ENCODE assay signal across 17 cellular contexts in the genomic region with DNA sequence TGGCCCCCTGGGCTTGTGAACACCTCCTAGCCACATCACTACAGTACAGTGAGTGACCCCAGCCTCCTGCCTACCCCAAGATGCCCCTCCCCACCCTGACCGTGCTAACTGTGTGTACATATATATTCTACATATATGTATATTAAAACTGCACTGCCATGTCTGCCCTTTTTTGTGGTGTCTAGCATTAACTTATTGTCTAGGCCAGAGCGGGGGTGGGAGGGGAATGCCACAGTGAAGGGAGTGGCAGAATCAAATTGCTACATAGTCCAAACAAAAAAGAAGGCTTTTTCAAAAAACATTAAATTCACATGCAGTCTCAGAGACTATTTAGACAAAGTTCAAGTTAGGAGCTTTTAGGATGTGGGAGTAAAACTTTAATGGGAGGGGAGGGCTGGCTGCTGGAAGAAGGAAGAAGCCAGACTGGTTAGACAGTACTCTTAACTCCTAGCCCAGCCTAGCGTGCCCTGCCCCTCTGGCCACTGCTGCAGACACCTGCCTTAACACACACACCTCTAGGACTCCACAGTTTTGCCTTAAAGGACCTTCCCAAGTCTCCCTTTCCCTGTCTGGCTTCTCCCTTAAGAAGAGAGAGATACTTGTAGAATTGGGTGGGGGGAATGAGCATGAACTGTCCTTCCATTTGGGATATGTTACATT. TPM values are rescaled to one million over a fixed set of nuclear protein-coding genes. Genes with fewer than 3 reads are reported as not detected.
DNase-seq lines count a peak whose midpoint lies in the region; ATAC-seq and TF ChIP-seq lines count a peak whose summit lies in the region.
"Had no signal": no experiment of that assay in that cellular context is flagged by ENCODE, and none has a peak within 500 bp of the region (broad histone marks: within the 10 kb centered on the region; RNA-seq: fewer than 3 reads in every experiment).

No MANE protein-coding gene starts in this region.

- peak overlapping the region in 2 of 3 donors; percentile 67 to 83 for H3K27ac Mint-ChIP-seq in CD4-positive, CD25-positive, alpha-beta regulatory T cell
- H3K27ac Mint-ChIP-seq in IgD-negative memory B cell (peak overlapping the region in 2 of 3 donors; percentile 29 to 88), nephron (peak overlapping the region; percentile 70 to 84 (median 81))

- TF ChIP-seq EP300 in tibial nerve (IDR thresholded peaks at IDR 0.05) = no peak

- peaks cover 78% of the 10 kb centered on the region for H3K36me3 ChIP-seq in CD4-positive, CD25-positive, alpha-beta regulatory T cell (ENCODE audit: control insufficient read depth, insufficient read depth, low read length)
- peaks cover 12% of the 10 kb centered on the region for H3K36me3 ChIP-seq in colonic mucosa
- H3K36me3 ChIP-seq in tibial nerve = peaks cover 0 to 94% (median 18%) of the 10 kb centered on the region in 3 donors

- H3K36me3 Mint-ChIP-seq in CD4-positive, CD25-positive, alpha-beta regulatory T cell = peaks cover 46% of the 10 kb centered on the region
- H3K36me3 Mint-ChIP-seq in IgD-negative memory B cell (peaks cover 4% of the 10 kb centered on the region), nephron (ENCODE audit: low read depth) (peaks cover 85% of the 10 kb centered on the region)

- no peaks in the 10 kb centered on the region for H3K4me1 ChIP-seq in CD4-positive, CD25-positive, alpha-beta regulatory T cell (ENCODE audit: control insufficient read depth, insufficient read depth, low read length, poor library complexity, severe bottlenecking)
- H3K4me1 ChIP-seq in colonic mucosa (no peaks in the 10 kb centered on the region), tibial nerve (peaks cover 3 to 73% (median 25%) of the 10 kb centered on the region in 4 donors)

- peaks cover 0 to 16% (median 6%) of the 10 kb centered on the region in 4 donors for H3K4me1 Mint-ChIP-seq in CD4-positive, CD25-positive, alpha-beta regulatory T cell
- H3K4me1 Mint-ChIP-seq in IgD-negative memory B cell (peaks cover 0 to 6% (median 5%) of the 10 kb centered on the region in 3 donors), nephron (peaks cover 45% of the 10 kb centered on the region)

- no peak for ATAC-seq in CD4-positive, CD25-positive, alpha-beta regulatory T cell (ENCODE audit: low read depth in 2 of 2)
- ATAC-seq in HG02678 (IDR thresholded peaks at IDR 0.05; ENCODE audit: unreplicated experiment) = no peak
- no peak for ATAC-seq in GM21423 (IDR thresholded peaks at IDR 0.05; ENCODE audit: unreplicated experiment)
- ATAC-seq: HCT116 had no signal

- TF ChIP-seq CTCF in colonic mucosa (IDR thresholded peaks at IDR 0.05) (no peak), nephron (IDR thresholded peaks at IDR 0.05; ENCODE audit: unreplicated experiment in 3 of 3) (no peak), tibial nerve (IDR thresholded peaks at IDR 0.05) (no peak), GM10248 (IDR thresholded peaks at IDR 0.05; ENCODE audit: control extremely low read depth, extremely low read depth, low read depth, missing control alignments) (no peak)

- 67 to 73% methylated on average over 3 of the region's 3 CpGs for WGBS in tibial nerve, 2 donors

- POLR2A ChIA-PET in GM10248 (lab: Yijun Ruan, JAX) = no interaction called here

- H3K4me3 Mint-ChIP-seq in CD4-positive, CD25-positive, alpha-beta regulatory T cell = no peak overlapping the region
- H3K4me3 Mint-ChIP-seq in IgD-negative memory B cell (peak overlapping the region in 1 of 4 donors; percentile 17), nephron (peak overlapping the region in 1 of 3 experiments; percentile 18)

- H3K27ac ChIP-seq in CD4-positive, CD25-positive, alpha-beta regulatory T cell (ENCODE audit: insufficient read depth, low read length, poor library complexity, severe bottlenecking) = no peak overlapping the region
- no peak overlapping the region for H3K27ac ChIP-seq in colonic mucosa
- H3K27ac ChIP-seq in tibial nerve = peak overlapping the region in 2 of 4 donors; percentile 16 to 56
- H3K27ac ChIP-seq: PC-9 had no signal

- no peaks in the 10 kb centered on the region for H3K9me3 Mint-ChIP-seq in CD4-positive, CD25-positive, alpha-beta regulatory T cell
- H3K9me3 Mint-ChIP-seq in IgD-negative memory B cell (no peaks in the 10 kb centered on the region), nephron (no peaks in the 10 kb centered on the region)

- no peak for DNase-seq in CD4-positive, CD25-positive, alpha-beta regulatory T cell
- DNase-seq in colonic mucosa (peak; percentile 47), tibial nerve (ENCODE audit: low spot score in 2 of 2) (no peak), GM10248 (ENCODE audit: extremely low spot score) (no peak)
- DNase-seq: activated T-cell treated with anti-CD3 and anti-CD28 coated beads for 4 hours, amniotic stem cell, DMS79, KBM-7, SW 1271 had no signal

- H3K9me3 ChIP-seq in CD4-positive, CD25-positive, alpha-beta regulatory T cell (ENCODE audit: control insufficient read depth in 2 of 2, low read length in 2 of 2) = no peaks in the 10 kb centered on the region
- H3K9me3 ChIP-seq in colonic mucosa (no peaks in the 10 kb centered on the region), tibial nerve (no peaks in the 10 kb centered on the region)

- no peak for TF ChIP-seq POLR2A in tibial nerve (IDR thresholded peaks at IDR 0.05)

- no peaks in the 10 kb centered on the region for H3K27me3 Mint-ChIP-seq in CD4-positive, CD25-positive, alpha-beta regulatory T cell
- H3K27me3 Mint-ChIP-seq in IgD-negative memory B cell (no peaks in the 10 kb centered on the region), nephron (ENCODE audit: low read depth) (no peaks in the 10 kb centered on the region)

- H3K9ac ChIP-seq in colonic mucosa (ENCODE audit: low read depth in 2 of 2, low read length in 2 of 2) = no peak overlapping the region

- intact Hi-C loops in colonic mucosa (cut with DNase I) = no loop called here

- H3K27me3 ChIP-seq in CD4-positive, CD25-positive, alpha-beta regulatory T cell (ENCODE audit: control insufficient read depth, insufficient read depth, low read length) = no peaks in the 10 kb centered on the region
- H3K27me3 ChIP-seq in colonic mucosa (no peaks in the 10 kb centered on the region), tibial nerve (no peaks in the 10 kb centered on the region)

- H3K4me3 ChIP-seq in CD4-positive, CD25-positive, alpha-beta regulatory T cell (ENCODE audit: low read depth, low read length) = no peak overlapping the region
- no peak overlapping the region for H3K4me3 ChIP-seq in colonic mucosa
- no peak overlapping the region for H3K4me3 ChIP-seq in tibial nerve
- H3K4me3 ChIP-seq: lung, PC-9 had no signal

- CTCF ChIA-PET in GM10248 (lab: Yijun Ruan, JAX) = interaction anchor here (1.4 kb wide), 1 partner anchor 9 kb away, joined by 3 read pairs; a partner anchor contains a TSS

RNA-seq across cellular contexts. Expression of a gene that starts 9.4 kb away (rescaled TPM):
- total RNA-seq in CD4-positive, CD25-positive, alpha-beta regulatory T cell = 21.5 TPM
- 10 to 100 TPM in 1 of 4 donors, 1 to 10 TPM in 3; 7.5 to 10.2 (median 8.3) TPM for polyA plus RNA-seq in CD4-positive, CD25-positive, alpha-beta regulatory T cell
- 19.4 TPM for polyA plus RNA-seq in IgD-negative memory B cell
- total RNA-seq in colonic mucosa (10 to 100 TPM; 33.0 to 48.3 TPM), tibial nerve (100 to 1,000 TPM; 144 to 154 (median 147) TPM)

RNA-seq across cellular contexts. Expression of a gene that starts 24.2 kb away (rescaled TPM):
- not detected for total RNA-seq in CD4-positive, CD25-positive, alpha-beta regulatory T cell
- polyA plus RNA-seq in CD4-positive, CD25-positive, alpha-beta regulatory T cell = not detected
- polyA plus RNA-seq in IgD-negative memory B cell = not detected
- not detected for total RNA-seq in colonic mucosa
- 1 to 10 TPM in 1 of 4 donors, under 1 TPM in 1, not detected in 2; 0.98 to 1.7 TPM for total RNA-seq in tibial nerve
- total RNA-seq: NCI-H460, PC-9 had no signal

RNA-seq across cellular contexts. Expression of a gene that starts 47.7 kb away (rescaled TPM):
- 182 TPM for total RNA-seq in CD4-positive, CD25-positive, alpha-beta regulatory T cell
- polyA plus RNA-seq in CD4-positive, CD25-positive, alpha-beta regulatory T cell = 10 to 100 TPM; 50.3 to 74.1 (median 54.9) TPM
- polyA plus RNA-seq in IgD-negative memory B cell = 57.8 TPM
- total RNA-seq in colonic mucosa (10 to 100 TPM; 72.0 to 86.1 TPM), tibial nerve (100 to 1,000 TPM; 126 to 186 (median 172) TPM)
